In the genomic region with DNA sequence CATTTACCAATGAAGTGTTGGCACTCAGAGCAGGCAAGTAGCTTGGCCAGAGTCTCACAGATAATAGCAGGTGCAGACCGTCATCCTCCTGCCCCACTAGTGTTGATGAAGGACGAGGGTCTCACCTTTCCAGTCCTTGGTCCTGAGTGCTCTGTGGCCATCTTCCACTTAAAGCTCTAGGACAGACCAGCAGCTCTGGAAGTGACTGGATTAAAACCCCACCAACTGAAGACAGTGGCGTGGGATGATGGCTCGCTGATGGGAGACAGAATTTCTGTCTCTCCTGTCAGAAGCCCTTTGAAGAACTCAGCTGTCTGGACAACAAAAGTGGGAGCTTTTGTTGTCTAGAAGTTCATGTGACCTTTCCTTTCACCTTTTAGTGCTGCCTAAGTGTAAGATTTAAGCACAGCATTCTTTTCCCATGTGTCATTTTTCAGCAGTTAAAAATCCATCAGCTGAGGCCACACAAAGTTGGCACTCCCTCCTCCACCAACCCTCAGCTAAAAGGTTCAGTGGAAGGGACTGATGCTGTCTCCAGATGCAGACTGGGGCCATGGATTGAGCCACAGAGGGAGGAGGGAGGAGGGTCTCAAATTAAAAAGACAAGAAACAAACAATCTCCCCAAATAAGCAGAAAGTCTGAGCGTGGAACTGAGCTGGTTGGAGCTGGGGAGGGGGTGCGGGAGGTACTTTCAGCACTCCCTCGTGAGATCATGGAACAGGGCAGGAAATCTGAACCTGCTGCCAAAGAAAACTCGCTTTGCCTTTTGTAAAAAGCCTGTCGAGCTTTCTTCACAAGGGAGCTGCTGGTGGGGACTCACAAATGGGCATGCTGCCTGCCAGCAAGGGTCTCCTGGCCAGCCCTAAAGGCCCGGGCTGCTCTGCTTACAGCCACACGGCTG, we compare ENCODE assay signal across 10 cellular contexts.
DNase-seq lines count a peak whose midpoint lies in the region; ATAC-seq and TF ChIP-seq lines count a peak whose summit lies in the region.
"Had no signal": no experiment of that assay in that cellular context is flagged by ENCODE, and none has a peak within 500 bp of the region (broad histone marks: within the 10 kb centered on the region; RNA-seq: fewer than 3 reads in every experiment).

No MANE protein-coding gene starts in this region.

- H4K91ac ChIP-seq in IMR-90 (ENCODE audit: insufficient read depth, low read depth, low read length), result no peak overlapping the region

- H3K4me2 ChIP-seq in IMR-90 (ENCODE audit: low read depth, low read length), result no peak overlapping the region

- H3K9me3 ChIP-seq in IMR-90 (ENCODE audit: control insufficient read depth, insufficient read depth, low read length), result no peaks in the 10 kb centered on the region
- H3K9me3 ChIP-seq in left lung, result no peaks in the 10 kb centered on the region
- no peaks in the 10 kb centered on the region for H3K9me3 ChIP-seq in tibial artery
- H3K9me3 ChIP-seq: esophagus squamous epithelium had no signal

- POLR2A ChIA-PET in IMR-90 (lab: Charles Lee; ENCODE audit: unreplicated experiment), result no interaction called here

- H3K79me1 ChIP-seq in IMR-90 (ENCODE audit: low read depth in 1 of 2, low read length in 2 of 2), result no peaks in the 10 kb centered on the region

- ATAC-seq in IMR-90 (ENCODE audit: low read depth), result peak; percentile 27; the same call in 1 of the 2 replicates
- peak; percentile 53 for ATAC-seq in left lung

- no peak overlapping the region for H3K4ac ChIP-seq in IMR-90 (ENCODE audit: low read depth, low read length)

- H3K4me3 ChIP-seq in IMR-90 (ENCODE audit: insufficient read depth, low read depth, low read length), result no peak overlapping the region
- H3K4me3 ChIP-seq in coronary artery, result peak overlapping the region; percentile 9
- no peak overlapping the region for H3K4me3 ChIP-seq in left lung
- H3K4me3 ChIP-seq in tibial artery, result peak overlapping the region in 1 of 2 donors; percentile 11
- H3K4me3 ChIP-seq: esophagus squamous epithelium had no signal

- H2BK120ac ChIP-seq in IMR-90 (ENCODE audit: low read depth, low read length), result no peak overlapping the region

- H3K36me3 ChIP-seq in IMR-90 (ENCODE audit: control insufficient read depth, insufficient read depth, low read length), result no peaks in the 10 kb centered on the region
- no peaks in the 10 kb centered on the region for H3K36me3 ChIP-seq in left lung
- H3K36me3 ChIP-seq in tibial artery, result no peaks in the 10 kb centered on the region
- H3K36me3 ChIP-seq: esophagus squamous epithelium had no signal

- no peaks in the 10 kb centered on the region for H4K20me1 ChIP-seq in IMR-90 (ENCODE audit: insufficient read depth, low read length)

- H3K18ac ChIP-seq in IMR-90 (ENCODE audit: low read depth, low read length), result no peak overlapping the region

- intact Hi-C loops in IMR-90 (cut with micrococcal nuclease), result no loop called here
- intact Hi-C loops in left lung (cut with DNase I), result no loop called here
- intact Hi-C loops in tibial artery (cut with DNase I; ENCODE audit: low total_unique reads), result no loop called here

- no peak overlapping the region for H3K9ac ChIP-seq in IMR-90 (ENCODE audit: low read depth, low read length)

- H3K9me1 ChIP-seq in IMR-90 (ENCODE audit: insufficient read depth, low read length), result no peaks in the 10 kb centered on the region; the same call in 1 of the 2 replicates

- H3K14ac ChIP-seq in IMR-90 (replicated peaks; ENCODE audit: low read depth, low read length), result no peak overlapping the region

- WGBS in IMR-90 (ENCODE audit: extremely low coverage in 2 of 2, insufficient read length in 1 of 2), 2 experiments, result 2% methylated on average over 6 of the region's 11 CpGs; no CpG with 5 or more reads in 1 of the 2 experiments

- CTCF ChIA-PET in IMR-90 (lab: Yijun Ruan, JAX), result no interaction called here

- no peak for TF ChIP-seq POLR2A in IMR-90 (IDR thresholded peaks at IDR 0.05; ENCODE audit: low read depth, low read length)

- no TSS peak for BruUV-seq in IMR-90 (replicated peaks; lab: Mats Ljungman, UMichigan)

- H3K27ac ChIP-seq in IMR-90 (ENCODE audit: insufficient read depth, low read length) (no peak overlapping the region), coronary artery (peak overlapping the region; percentile 63 to 76), left lung (peak overlapping the region in 1 of 2 donors; percentile 57), tibial artery (peak overlapping the region; percentile 75 to 79)

- dilution Hi-C loops in IMR-90 (cut with HindIII; ENCODE audit: low sequenced_read_pairs, unreplicated experiment), result no loop called here

- no peak for TF ChIP-seq RAD21 in IMR-90 (IDR thresholded peaks at IDR 0.05; ENCODE audit: low read length)

- no peak overlapping the region for H4K5ac ChIP-seq in IMR-90 (ENCODE audit: low read depth, low read length)

- in situ Hi-C loops in IMR-90 (cut with MboI; ENCODE audit: low sequenced_read_pairs), result no loop called here

- no peak overlapping the region for H2AK9ac ChIP-seq in IMR-90 (replicated peaks; ENCODE audit: low read depth, low read length, poor library complexity)

- H2BK5ac ChIP-seq in IMR-90 (ENCODE audit: low read depth, low read length, poor library complexity, severe bottlenecking), result no peak overlapping the region

- no peak overlapping the region for H2AFZ ChIP-seq in IMR-90 (replicated peaks; ENCODE audit: low read length, poor library complexity)

- H4K8ac ChIP-seq in IMR-90 (ENCODE audit: low read depth in 2 of 2, low read length in 2 of 2), result no peak overlapping the region

- no peak overlapping the region for H2BK15ac ChIP-seq in IMR-90 (ENCODE audit: low read depth, low read length)

- TF ChIP-seq CTCF in IMR-90 (conservative IDR thresholded peaks at IDR 0.05; ENCODE audit: low read depth, low read length), result no peak
- no peak for TF ChIP-seq CTCF in coronary artery (IDR thresholded peaks at IDR 0.05)
- no peak for TF ChIP-seq CTCF in left lung (IDR thresholded peaks at IDR 0.05)
- no peak for TF ChIP-seq CTCF in tibial artery (IDR thresholded peaks at IDR 0.05)

- H2BK20ac ChIP-seq in IMR-90 (ENCODE audit: low read depth, low read length), result no peak overlapping the region

- DNase-seq in IMR-90 (peak; percentile 23), coronary artery (ENCODE audit: low spot score) (no peak), left lung (no peak), tibial artery (peak in 1 of 2 donors; percentile 74), occipital lobe (lab: John Stamatoyannopoulos, UW) (no peak), mesenteric fat pad (ENCODE audit: low spot score) (no peak), NOMO-1 treated with dmso at 0.1 percent for 144 hours (lab: John Stamatoyannopoulos, UW; ENCODE audit: unreplicated experiment) (no peak)
- no peak for DNase-seq in stimulated activated CD4-positive, alpha-beta T cell treated with anti-CD3 and anti-CD28 coated beads, Interleukin-12 subunit alpha, Interleukin-12 subunit beta, amount 100 ng/mL, for 4 hours
- DNase-seq: activated gamma-delta T cell treated with Interleukin-2 at 50 U/mL for 16 hours, esophagus squamous epithelium had no signal

- no peak overlapping the region for H2AK5ac ChIP-seq in IMR-90 (ENCODE audit: low read depth, low read length)

- H3K23ac ChIP-seq in IMR-90 (ENCODE audit: low read depth, low read length), result no peak overlapping the region

- H3K4me1 ChIP-seq in IMR-90 (ENCODE audit: control insufficient read depth, insufficient read depth, low read length), result no peaks in the 10 kb centered on the region
- peaks cover 15 to 24% of the 10 kb centered on the region in 2 donors for H3K4me1 ChIP-seq in left lung
- H3K4me1 ChIP-seq in tibial artery, result peaks cover 0 to 65% (median 41%) of the 10 kb centered on the region in 4 donors

- H3K27me3 ChIP-seq in IMR-90 (ENCODE audit: control insufficient read depth, insufficient read depth, low read length) (peaks cover 11% of the 10 kb centered on the region), left lung (no peaks in the 10 kb centered on the region), tibial artery (no peaks in the 10 kb centered on the region)

- no peak overlapping the region for H3K56ac ChIP-seq in IMR-90 (ENCODE audit: extremely low read depth, insufficient read depth, low read length)

TF ChIP-seq in IMR-90, 13 proteins besides CTCF, POLR2A, EP300 and RAD21:
- TF ChIP-seq SMC3 (IDR thresholded peaks at IDR 0.05; ENCODE audit: low read depth, low read length) (no peak), MXI1 (IDR thresholded peaks at IDR 0.05; ENCODE audit: borderline replicate concordance, low read depth, low read length) (no peak), FOS (IDR thresholded peaks at IDR 0.05; ENCODE audit: low read depth, low read length) (no peak), RCOR1 (IDR thresholded peaks at IDR 0.05; ENCODE audit: insufficient replicate concordance, low read length) (no peak), NFE2L2 (IDR thresholded peaks at IDR 0.05; ENCODE audit: low read depth, low read length) (no peak), CHD1 (IDR thresholded peaks at IDR 0.05; ENCODE audit: low read depth, low read length) (no peak), CEBPB (IDR thresholded peaks at IDR 0.05; ENCODE audit: low read depth, low read length) (no peak), MAFK (IDR thresholded peaks at IDR 0.05; ENCODE audit: low read depth, low read length) (no peak), MAZ (IDR thresholded peaks at IDR 0.05; ENCODE audit: borderline replicate concordance, low read depth, low read length) (no peak), RFX5 (IDR thresholded peaks at IDR 0.05; ENCODE audit: low read depth, low read length) (no peak), BHLHE40 (IDR thresholded peaks at IDR 0.05; ENCODE audit: low read depth, low read length) (no peak)
- TF ChIP-seq, protein P1, sequence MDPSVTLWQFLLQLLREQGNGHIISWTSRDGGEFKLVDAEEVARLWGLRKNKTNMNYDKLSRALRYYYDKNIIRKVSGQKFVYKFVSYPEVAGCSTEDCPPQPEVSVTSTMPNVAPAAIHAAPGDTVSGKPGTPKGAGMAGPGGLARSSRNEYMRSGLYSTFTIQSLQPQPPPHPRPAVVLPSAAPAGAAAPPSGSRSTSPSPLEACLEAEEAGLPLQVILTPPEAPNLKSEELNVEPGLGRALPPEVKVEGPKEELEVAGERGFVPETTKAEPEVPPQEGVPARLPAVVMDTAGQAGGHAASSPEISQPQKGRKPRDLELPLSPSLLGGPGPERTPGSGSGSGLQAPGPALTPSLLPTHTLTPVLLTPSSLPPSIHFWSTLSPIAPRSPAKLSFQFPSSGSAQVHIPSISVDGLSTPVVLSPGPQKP (IDR thresholded peaks at IDR 0.05; ENCODE audit: borderline replicate concordance, low read depth, low read length), result no peak
- TF ChIP-seq, protein P2, sequence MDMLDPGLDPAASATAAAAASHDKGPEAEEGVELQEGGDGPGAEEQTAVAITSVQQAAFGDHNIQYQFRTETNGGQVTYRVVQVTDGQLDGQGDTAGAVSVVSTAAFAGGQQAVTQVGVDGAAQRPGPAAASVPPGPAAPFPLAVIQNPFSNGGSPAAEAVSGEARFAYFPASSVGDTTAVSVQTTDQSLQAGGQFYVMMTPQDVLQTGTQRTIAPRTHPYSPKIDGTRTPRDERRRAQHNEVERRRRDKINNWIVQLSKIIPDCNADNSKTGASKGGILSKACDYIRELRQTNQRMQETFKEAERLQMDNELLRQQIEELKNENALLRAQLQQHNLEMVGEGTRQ (IDR thresholded peaks at IDR 0.05; ENCODE audit: low read depth, low read length), result no peak
